8 cellular contexts compared by ENCODE assay signal in genomic region chr7:91942312-91942711, GRCh38. TPM values are rescaled to one million over a fixed set of nuclear protein-coding genes. Genes with fewer than 3 reads are reported as not detected.
A peak's percentile ranks its signal among the peaks of the same experiment; 100 is the strongest.
DNase-seq lines count a peak whose midpoint lies in the region; ATAC-seq and TF ChIP-seq lines count a peak whose summit lies in the region.

No MANE protein-coding gene starts in this region.

- H3K27ac ChIP-seq in OCI-LY3 (ENCODE audit: low read length): no peak overlapping the region
- no peak overlapping the region for H3K27ac ChIP-seq in trophoblast cell (ENCODE audit: low read depth, low read length)

- H3K4me3 ChIP-seq in GM08714 (ENCODE audit: low read length) (peak overlapping the region; percentile 43), OCI-LY3 (ENCODE audit: low read length) (no peak overlapping the region), trophoblast cell (ENCODE audit: low read depth, low read length) (no peak overlapping the region)

- H3K9me3 ChIP-seq in OCI-LY3 (ENCODE audit: insufficient read depth, low read length): no peaks in the 10 kb centered on the region
- H3K9me3 ChIP-seq in trophoblast cell (ENCODE audit: insufficient read depth, low read depth, low read length): no peaks in the 10 kb centered on the region

- no peak overlapping the region for H2AK5ac ChIP-seq in trophoblast cell (ENCODE audit: low read length)

- H4K8ac ChIP-seq in trophoblast cell (ENCODE audit: low read depth, low read length): no peak overlapping the region

- TF ChIP-seq POLR2A in erythroblast (IDR thresholded peaks at IDR 0.05; ENCODE audit: low read length): no peak

- H3K23ac ChIP-seq in trophoblast cell (ENCODE audit: low read length): no peak overlapping the region

- no peak overlapping the region for H2BK120ac ChIP-seq in trophoblast cell (ENCODE audit: insufficient read depth, low read length, poor library complexity)

- H3K79me1 ChIP-seq in trophoblast cell (ENCODE audit: low read length): peaks cover 9% of the 10 kb centered on the region

- H3K9ac ChIP-seq in OCI-LY3 (ENCODE audit: low read length): no peak overlapping the region
- H3K9ac ChIP-seq in trophoblast cell (ENCODE audit: low read length): no peak overlapping the region

- H3K4me2 ChIP-seq in OCI-LY3 (ENCODE audit: low read length) (peak overlapping the region; percentile 89), trophoblast cell (ENCODE audit: low read length) (peak overlapping the region; percentile 10)

- TF ChIP-seq CTCF in OCI-LY3 (IDR thresholded peaks at IDR 0.05; ENCODE audit: low read depth, low read length): no peak

- H3K4me1 ChIP-seq in OCI-LY3 (ENCODE audit: low read length) (peaks cover 26% of the 10 kb centered on the region), trophoblast cell (ENCODE audit: control insufficient read depth in 1 of 2, insufficient read depth in 2 of 2, low read length in 2 of 2) (no peaks in the 10 kb centered on the region)

- no peak overlapping the region for H3K18ac ChIP-seq in trophoblast cell (ENCODE audit: low read length)

- WGBS in trophoblast cell (ENCODE audit: extremely low coverage, insufficient coverage, insufficient read length): no CpG with 5 or more reads among the region's 2 CpGs

- H2BK12ac ChIP-seq in trophoblast cell (ENCODE audit: low read length): no peak overlapping the region

- H2AFZ ChIP-seq in OCI-LY3 (ENCODE audit: low read depth, low read length) (no peak overlapping the region), trophoblast cell (ENCODE audit: insufficient read depth, low read length, poor library complexity) (no peak overlapping the region)

- H3K36me3 ChIP-seq in OCI-LY3 (replicated peaks; ENCODE audit: low read depth, low read length) (no peaks in the 10 kb centered on the region), trophoblast cell (ENCODE audit: control insufficient read depth in 1 of 2, insufficient read depth in 2 of 2, low read length in 2 of 2) (no peaks in the 10 kb centered on the region)

- H4K12ac ChIP-seq in trophoblast cell (ENCODE audit: low read depth, low read length): no peak overlapping the region

- no peak overlapping the region for H4K91ac ChIP-seq in trophoblast cell (ENCODE audit: low read depth, low read length)

- peak overlapping the region; percentile 58 for H3K4ac ChIP-seq in trophoblast cell (ENCODE audit: low read depth, low read length)

- H3K27me3 ChIP-seq in OCI-LY3 (ENCODE audit: low read depth, low read length): no peaks in the 10 kb centered on the region
- H3K27me3 ChIP-seq in trophoblast cell (ENCODE audit: insufficient read depth, low read length): no peaks in the 10 kb centered on the region

- no peak overlapping the region for H3K14ac ChIP-seq in trophoblast cell (ENCODE audit: low read length)

- H4K20me1 ChIP-seq in OCI-LY3 (ENCODE audit: insufficient read depth, low read length): peaks cover 6% of the 10 kb centered on the region; the same call in 1 of the 2 replicates

- DNase-seq in erythroblast (lab: John Stamatoyannopoulos, UW) (peak; percentile 15 to 27), trophoblast cell (no peak), T-helper 9 cell (no peak), KG1 (lab: John Stamatoyannopoulos, UW) (no peak), NCI-H2196 treated with DMSO at 0.1 percent for 48 hours (lab: John Stamatoyannopoulos, UW; ENCODE audit: unreplicated experiment) (no peak)

- no peak overlapping the region for H2BK5ac ChIP-seq in trophoblast cell (ENCODE audit: low read depth, low read length, poor library complexity)

- H3K79me2 ChIP-seq in OCI-LY3 (ENCODE audit: low read length): peaks cover 49% of the 10 kb centered on the region
- peaks cover 5% of the 10 kb centered on the region for H3K79me2 ChIP-seq in trophoblast cell (ENCODE audit: control insufficient read depth, insufficient read depth, low read length, poor library complexity)

- no peak for ATAC-seq in GM19395 (IDR thresholded peaks at IDR 0.05; ENCODE audit: unreplicated experiment)

RNA-seq across cellular contexts. Expression of gene AKAP9, which starts 1.6 kb away (rescaled TPM):
- 19.8 and 20.1 TPM in 2 replicates for polyA plus RNA-seq in trophoblast cell (2013)

Comparison
In these comparisons a context has a peak if more than half of its experiments do, and no peak if none do; other contexts are left out.
1. DNase-seq: peak in erythroblast (2 of 2); none in trophoblast cell (0 of 2), T-helper 9 cell (single experiment), KG1 (single experiment) and NCI-H2196 treated with DMSO at 0.1 percent for 48 hours (single experiment).